Comparison of ENCODE assay signal across 7 cellular contexts in the genomic region with DNA sequence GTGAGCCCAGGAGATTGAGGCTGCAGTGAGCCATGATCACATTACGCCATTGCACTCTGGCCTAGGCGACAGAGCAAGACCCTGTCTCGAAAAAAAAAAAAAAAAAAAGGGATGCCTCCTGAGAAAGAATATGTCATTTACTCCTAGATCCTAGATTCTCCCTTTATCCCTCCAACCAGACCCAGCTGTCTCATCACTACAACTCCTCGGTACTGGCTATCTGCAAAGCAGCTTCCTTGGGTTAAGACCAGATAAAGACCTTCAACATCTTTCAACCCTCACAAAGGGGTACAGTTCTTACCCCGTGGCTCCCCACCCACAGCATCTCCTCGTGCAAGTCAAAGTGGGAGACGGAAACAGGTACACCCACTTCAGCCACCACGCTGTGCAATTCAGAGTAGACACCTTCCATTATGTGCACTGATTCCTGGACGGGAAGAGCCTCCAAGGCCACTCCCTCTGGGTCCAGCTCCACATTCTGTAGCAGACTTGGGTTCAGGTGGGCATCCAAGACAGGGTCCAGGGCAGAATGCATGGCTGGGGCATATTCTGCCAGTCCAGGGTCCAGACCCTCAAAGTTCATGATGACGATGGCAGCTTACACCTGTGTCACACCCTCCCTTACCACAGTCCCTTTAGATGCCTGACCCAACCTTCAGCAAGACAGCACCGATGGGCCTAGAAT. TPM values are rescaled to one million over a fixed set of nuclear protein-coding genes. Genes with fewer than 3 reads are reported as not detected.
DNase-seq lines count a peak whose midpoint lies in the region; ATAC-seq, FAIRE-seq and TF ChIP-seq lines count a peak whose summit lies in the region.

No MANE protein-coding gene starts in this region.

- RAD21 ChIA-PET in HCT116 (lab: Charles Lee; ENCODE audit: low non-redundant PET in 1 of 2, low total read pairs in 2 of 2, uncharacterized antibody in 2 of 2, unreplicated experiment in 2 of 2): no interaction called here

- POLR2A ChIA-PET in HCT116 (lab: Charles Lee): interaction anchor here (1.0 to 2.3 kb wide), 7 partner anchors 9 to 132 kb away, joined by 3 to 20 read pairs (median 4); partner anchors contain the start of genes CNPY2 and STAT2
- POLR2A ChIA-PET in activated CD8-positive, alpha-beta T cell treated with anti-CD3 and anti-CD28 coated beads for 36 hours (lab: Charles Lee): interaction anchor here (0.6 to 3.8 kb wide), 9 partner anchors 8 to 117 kb away, joined by 3 to 28 read pairs (median 4); partner anchors contain the start of genes CNPY2, RNF41, STAT2 and TIMELESS

- 96% methylated on average over 11 of the region's 11 CpGs for WGBS in hepatocyte (ENCODE audit: low lambda C conversion rate, missing lambda C conversion rate)

- H3K9me3 Mint-ChIP-seq in activated CD8-positive, alpha-beta T cell treated with anti-CD3 and anti-CD28 coated beads for 36 hours: no peaks in the 10 kb centered on the region
- no peaks in the 10 kb centered on the region for H3K9me3 Mint-ChIP-seq in stimulated activated effector memory CD8-positive, alpha-beta T cell treated with anti-CD3 and anti-CD28 coated beads, Interleukin-12 subunit alpha, Interleukin-12 subunit beta, amount 100 ng/mL, for 72 hours

- no peak for ATAC-seq in HCT116
- ATAC-seq in activated CD8-positive, alpha-beta T cell treated with anti-CD3 and anti-CD28 coated beads for 36 hours: no peak
- ATAC-seq in stimulated activated effector memory CD8-positive, alpha-beta T cell treated with anti-CD3 and anti-CD28 coated beads, Interleukin-12 subunit alpha, Interleukin-12 subunit beta, amount 100 ng/mL, for 72 hours: no peak

- H3K27me3 ChIP-seq in HCT116 (ENCODE audit: insufficient read depth, low read length) (no peaks in the 10 kb centered on the region), hepatocyte (no peaks in the 10 kb centered on the region)

- H4K20me1 ChIP-seq in HCT116 (ENCODE audit: insufficient read depth) (no peaks in the 10 kb centered on the region), hepatocyte (ENCODE audit: insufficient read depth, poor library complexity, severe bottlenecking) (no peaks in the 10 kb centered on the region)

- no peak for TF ChIP-seq RAD21 in HCT116 (IDR thresholded peaks at IDR 0.05; ENCODE audit: low read depth)

- H3K27ac Mint-ChIP-seq in activated CD8-positive, alpha-beta T cell treated with anti-CD3 and anti-CD28 coated beads for 36 hours: peak overlapping the region; percentile 99
- peak overlapping the region; percentile 99 for H3K27ac Mint-ChIP-seq in stimulated activated effector memory CD8-positive, alpha-beta T cell treated with anti-CD3 and anti-CD28 coated beads, Interleukin-12 subunit alpha, Interleukin-12 subunit beta, amount 100 ng/mL, for 72 hours

- BruUV-seq in HCT116 (replicated peaks; lab: Mats Ljungman, UMichigan): no TSS peak

- peaks cover 11 to 24% of the 10 kb centered on the region in 2 experiments for H3K4me1 ChIP-seq in HCT116 (ENCODE audit: control insufficient read depth in 1 of 2, insufficient read depth in 2 of 2, low read length in 2 of 2)
- H3K4me1 ChIP-seq in hepatocyte (ENCODE audit: insufficient read depth): peaks cover 11% of the 10 kb centered on the region

- H3K79me2 ChIP-seq in HCT116 (ENCODE audit: insufficient read depth, low read length) (peaks cover 7% of the 10 kb centered on the region), hepatocyte (peaks cover 6% of the 10 kb centered on the region)

- H3K36me3 ChIP-seq in HCT116 (ENCODE audit: control insufficient read depth in 1 of 2, insufficient read depth in 2 of 2, low read length in 2 of 2): no peaks in the 10 kb centered on the region
- H3K36me3 ChIP-seq in hepatocyte (replicated peaks; ENCODE audit: insufficient read depth, low read depth): no peaks in the 10 kb centered on the region

- peak overlapping the region; percentile 93 for H3K9ac ChIP-seq in HCT116 (ENCODE audit: low read length)

- H3K27me3 Mint-ChIP-seq in activated CD8-positive, alpha-beta T cell treated with anti-CD3 and anti-CD28 coated beads for 36 hours: no peaks in the 10 kb centered on the region

- H3K4me2 ChIP-seq in HCT116 (ENCODE audit: low read length) (peak overlapping the region; percentile 95), hepatocyte (peak overlapping the region; percentile 87)

- peaks cover 9% of the 10 kb centered on the region for H3K36me3 Mint-ChIP-seq in activated CD8-positive, alpha-beta T cell treated with anti-CD3 and anti-CD28 coated beads for 36 hours (ENCODE audit: low read depth)
- H3K36me3 Mint-ChIP-seq in stimulated activated effector memory CD8-positive, alpha-beta T cell treated with anti-CD3 and anti-CD28 coated beads, Interleukin-12 subunit alpha, Interleukin-12 subunit beta, amount 100 ng/mL, for 72 hours: peaks cover 23% of the 10 kb centered on the region

- FAIRE-seq in D721Med (lab: Jason Lieb, UNC): no peak

- peaks cover 29% of the 10 kb centered on the region for H3K4me1 Mint-ChIP-seq in activated CD8-positive, alpha-beta T cell treated with anti-CD3 and anti-CD28 coated beads for 36 hours (ENCODE audit: low read depth)
- peaks cover 34% of the 10 kb centered on the region for H3K4me1 Mint-ChIP-seq in stimulated activated effector memory CD8-positive, alpha-beta T cell treated with anti-CD3 and anti-CD28 coated beads, Interleukin-12 subunit alpha, Interleukin-12 subunit beta, amount 100 ng/mL, for 72 hours

- H3K9me3 ChIP-seq in HCT116 (ENCODE audit: control insufficient read depth in 1 of 2, insufficient read depth in 1 of 2, low read depth in 1 of 2, low read length in 2 of 2) (no peaks in the 10 kb centered on the region), hepatocyte (ENCODE audit: low read depth) (no peaks in the 10 kb centered on the region)

- H3K4me3 Mint-ChIP-seq in activated CD8-positive, alpha-beta T cell treated with anti-CD3 and anti-CD28 coated beads for 36 hours: peak overlapping the region; percentile 86
- H3K4me3 Mint-ChIP-seq in stimulated activated effector memory CD8-positive, alpha-beta T cell treated with anti-CD3 and anti-CD28 coated beads, Interleukin-12 subunit alpha, Interleukin-12 subunit beta, amount 100 ng/mL, for 72 hours: peak overlapping the region; percentile 88

- no peaks in the 10 kb centered on the region for H3K9me2 ChIP-seq in HCT116 (ENCODE audit: insufficient read depth)
- H3K9me2 ChIP-seq in hepatocyte (replicated peaks; ENCODE audit: insufficient read depth): no peaks in the 10 kb centered on the region

- intact Hi-C loops in HCT116 (cut with micrococcal nuclease): loop anchor here (5.0 kb wide), 1 partner anchor 130 kb away; no protein-coding TSS in a partner anchor
- intact Hi-C loops in activated CD8-positive, alpha-beta T cell treated with anti-CD3 and anti-CD28 coated beads for 36 hours (cut with micrococcal nuclease): no loop called here

- H3K27ac ChIP-seq in HCT116 (ENCODE audit: low read depth, low read length): peak overlapping the region; percentile 66
- H3K27ac ChIP-seq in hepatocyte: peak overlapping the region; percentile 95

- no peak for TF ChIP-seq POLR2A in HCT116 (IDR thresholded peaks at IDR 0.05; ENCODE audit: borderline replicate concordance, extremely low read depth, insufficient read depth, insufficient read length)

- CTCF ChIA-PET in HCT116 (lab: Charles Lee): interaction anchor here (1.0 to 3.1 kb wide), 2 partner anchors 17 to 27 kb away, joined by 5 to 10 read pairs; partner anchors contain the start of genes CNPY2 and STAT2
- CTCF ChIA-PET in activated CD8-positive, alpha-beta T cell treated with anti-CD3 and anti-CD28 coated beads for 36 hours (lab: Charles Lee): interaction anchor here (0.9 to 2.9 kb wide), 8 partner anchors 8 to 215 kb away, joined by 3 to 10 read pairs (median 4); partner anchors contain the start of genes TIMELESS and ZC3H10

- TF ChIP-seq CTCF in HCT116 (IDR thresholded peaks at IDR 0.05 in 2 of 3, conservative IDR thresholded peaks at IDR 0.05 in 1 of 3; ENCODE audit: borderline replicate concordance in 1 of 3, insufficient read depth in 1 of 3, low read depth in 2 of 3, low read length in 2 of 3) (no peak), hepatocyte (IDR thresholded peaks at IDR 0.05; ENCODE audit: poor library complexity) (no peak), D721Med (IDR thresholded peaks at IDR 0.05; ENCODE audit: insufficient read depth, missing control alignments) (no peak)
- no peak for TF ChIP-seq CTCF in activated CD8-positive, alpha-beta T cell treated with anti-CD3 and anti-CD28 coated beads for 36 hours (IDR thresholded peaks at IDR 0.05)

- H3K4me3 ChIP-seq in HCT116 (replicated peaks in 1 of 2; ENCODE audit: low read depth in 1 of 2, low read length in 2 of 2) (peak overlapping the region; percentile 68 to 87), hepatocyte (peak overlapping the region; percentile 13)

- H2AFZ ChIP-seq in HCT116 (ENCODE audit: low read depth, low read length, poor library complexity, severe bottlenecking): no peak overlapping the region
- peak overlapping the region; percentile 53 for H2AFZ ChIP-seq in hepatocyte

- DNase-seq in HCT116 (ENCODE audit: low read depth, low spot score) (no peak), hepatocyte (ENCODE audit: low spot score) (no peak), DMS153 treated with DMSO at 0.1 percent for 48 hours (lab: John Stamatoyannopoulos, UW; ENCODE audit: unreplicated experiment) (no peak), D721Med (ENCODE audit: insufficient read length, low spot score) (no peak), DMS 273 (lab: John Stamatoyannopoulos, UW; ENCODE audit: unreplicated experiment) (no peak)
- no peak for DNase-seq in activated CD8-positive, alpha-beta T cell treated with anti-CD3 and anti-CD28 coated beads for 36 hours
- peak in 1 of 2 donors; percentile 53 for DNase-seq in stimulated activated effector memory CD8-positive, alpha-beta T cell treated with anti-CD3 and anti-CD28 coated beads, Interleukin-12 subunit alpha, Interleukin-12 subunit beta, amount 100 ng/mL, for 72 hours (ENCODE audit: low spot score in 2 of 2)

RNA-seq across cellular contexts. Expression of gene PAN2, which starts 1.1 kb away (rescaled TPM):
- total RNA-seq in HCT116 (2021; ENCODE audit: unreplicated experiment) (75.0 TPM), hepatocyte (23.5 and 29.4 TPM in 2 replicates)
- polyA plus RNA-seq in HCT116 (2012): 74.1 and 75.7 TPM in 2 replicates
- total RNA-seq in activated CD8-positive, alpha-beta T cell treated with anti-CD3 and anti-CD28 coated beads for 36 hours: 10 to 100 TPM; 55.7 to 69.0 TPM
- polyA plus RNA-seq in hepatocyte: 23.6 and 41.1 TPM in 2 replicates

RNA-seq across cellular contexts. Expression of gene IL23A, which starts 6.0 kb away (rescaled TPM):
- 0.59 TPM for total RNA-seq in HCT116 (2021; ENCODE audit: unreplicated experiment)
- polyA plus RNA-seq in HCT116 (2012): 1.3 TPM in 2 replicates
- 10 to 100 TPM; 41.3 to 41.5 TPM for total RNA-seq in activated CD8-positive, alpha-beta T cell treated with anti-CD3 and anti-CD28 coated beads for 36 hours
- total RNA-seq in hepatocyte: 2.0 and 2.3 TPM in 2 replicates
- 2.1 and 3.1 TPM in 2 replicates for polyA plus RNA-seq in hepatocyte

RNA-seq across cellular contexts. Expression of gene CNPY2, which starts 16.9 kb away (rescaled TPM):
- total RNA-seq in HCT116 (2021; ENCODE audit: unreplicated experiment): 109 TPM
- polyA plus RNA-seq in HCT116 (2012): 87.4 and 121 TPM in 2 replicates
- total RNA-seq in activated CD8-positive, alpha-beta T cell treated with anti-CD3 and anti-CD28 coated beads for 36 hours: 10 to 100 TPM; 81.0 to 81.7 TPM
- total RNA-seq in hepatocyte: 155 and 179 TPM in 2 replicates
- 428 and 474 TPM in 2 replicates for polyA plus RNA-seq in hepatocyte

RNA-seq across cellular contexts. Expression of gene STAT2, which starts 27.3 kb away (rescaled TPM):
- total RNA-seq in HCT116 (2021; ENCODE audit: unreplicated experiment) (53.1 TPM), hepatocyte (148 and 157 TPM in 2 replicates)
- polyA plus RNA-seq in HCT116 (2012): 31.2 and 34.4 TPM in 2 replicates
- total RNA-seq in activated CD8-positive, alpha-beta T cell treated with anti-CD3 and anti-CD28 coated beads for 36 hours: 10 to 100 TPM; 64.4 to 69.7 TPM
- polyA plus RNA-seq in hepatocyte: 90.1 and 104 TPM in 2 replicates

RNA-seq across cellular contexts. Expression of gene APOF, which starts 30.0 kb away (rescaled TPM):
- total RNA-seq in HCT116 (2021; ENCODE audit: unreplicated experiment) (0.17 TPM), hepatocyte (0.12 TPM in 1 of 2 replicates, not detected in the other)
- not detected in 2 replicates for polyA plus RNA-seq in HCT116 (2012)
- not detected for total RNA-seq in activated CD8-positive, alpha-beta T cell treated with anti-CD3 and anti-CD28 coated beads for 36 hours
- polyA plus RNA-seq in hepatocyte: 0.55 TPM in 1 of 2 replicates, not detected in the other

Comparison
In these comparisons a context has a peak if more than half of its experiments do, and no peak if none do; other contexts are left out.
1. RNA of gene IL23A, which starts 6.0 kb away (total RNA-seq): 41.3 to 41.5 TPM in activated CD8-positive, alpha-beta T cell treated with anti-CD3 and anti-CD28 coated beads for 36 hours; 2.0 to 2.3 TPM in hepatocyte and 0.59 TPM in HCT116 (single experiment); every median in the first group is over 10 times any median in the second.